13 cellular contexts compared by ENCODE assay signal in the genomic region with DNA sequence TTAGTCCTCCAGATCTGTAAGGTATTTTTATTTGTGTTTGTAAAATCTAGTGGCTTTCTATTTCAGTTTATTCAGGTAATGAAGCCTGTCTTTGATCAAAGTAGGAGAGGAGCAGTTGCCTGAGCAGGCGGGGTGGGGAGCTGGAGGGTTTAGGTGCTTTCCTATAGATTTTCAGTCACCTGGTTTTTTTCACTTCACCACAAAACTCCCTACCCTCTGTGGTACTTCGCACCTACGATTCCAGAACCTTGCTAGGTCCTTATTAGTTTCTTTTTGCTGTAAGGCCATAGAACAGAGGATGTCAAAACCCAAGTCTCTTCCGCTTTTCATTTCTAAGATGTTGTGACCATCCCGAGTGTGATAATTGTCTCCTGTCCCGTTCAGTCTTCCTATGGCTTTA. TPM values are rescaled to one million over a fixed set of nuclear protein-coding genes. Genes with fewer than 3 reads are reported as not detected.
DNase-seq lines count a peak whose midpoint lies in the region; ATAC-seq and TF ChIP-seq lines count a peak whose summit lies in the region.
"Had no signal": no experiment of that assay in that cellular context is flagged by ENCODE, and none has a peak within 500 bp of the region (broad histone marks: within the 10 kb centered on the region; RNA-seq: fewer than 3 reads in every experiment).

No MANE protein-coding gene starts in this region.

- H3K27me3 ChIP-seq in psoas muscle (ENCODE audit: insufficient read depth in 3 of 3, low read length in 2 of 3): no peaks in the 10 kb centered on the region
- H3K27me3 ChIP-seq: transverse colon had no signal

- no peaks in the 10 kb centered on the region for H3K27me3 Mint-ChIP-seq in activated CD8-positive, alpha-beta T cell treated with anti-CD3 and anti-CD28 coated beads for 36 hours
- no peaks in the 10 kb centered on the region for H3K27me3 Mint-ChIP-seq in activated CD8-positive, alpha-beta T cell treated with anti-CD3 and anti-CD28 coated beads, Interleukin-2, amount 10 ng/mL, durations not matched to agents 7 days and 5 days (ENCODE audit: low read depth)
- H3K27me3 Mint-ChIP-seq in effector memory CD8-positive, alpha-beta T cell: no peaks in the 10 kb centered on the region
- H3K27me3 Mint-ChIP-seq: activated naive CD4-positive, alpha-beta T cell treated with anti-CD3 and anti-CD28 coated beads, Interleukin-2, amount 50 U/mL, for 24 hours had no signal

- H3K36me3 ChIP-seq in psoas muscle (ENCODE audit: insufficient read depth in 1 of 2, low read depth in 1 of 2): peaks cover 0 to 19% of the 10 kb centered on the region in 2 donors
- H3K36me3 ChIP-seq: transverse colon had no signal

- no peak overlapping the region for H3K4me3 ChIP-seq in psoas muscle
- H3K4me3 ChIP-seq: lung, transverse colon had no signal

- no peaks in the 10 kb centered on the region for H3K9me3 Mint-ChIP-seq in activated CD8-positive, alpha-beta T cell treated with anti-CD3 and anti-CD28 coated beads for 36 hours
- peaks cover 7% of the 10 kb centered on the region for H3K9me3 Mint-ChIP-seq in activated CD8-positive, alpha-beta T cell treated with anti-CD3 and anti-CD28 coated beads, Interleukin-2, amount 10 ng/mL, durations not matched to agents 7 days and 5 days (ENCODE audit: insufficient read depth)
- H3K9me3 Mint-ChIP-seq in effector memory CD8-positive, alpha-beta T cell: no peaks in the 10 kb centered on the region
- H3K9me3 Mint-ChIP-seq: activated naive CD4-positive, alpha-beta T cell treated with anti-CD3 and anti-CD28 coated beads, Interleukin-2, amount 50 U/mL, for 24 hours had no signal

- ATAC-seq in activated CD8-positive, alpha-beta T cell treated with anti-CD3 and anti-CD28 coated beads for 36 hours: peak; percentile 64
- no peak for ATAC-seq in activated CD8-positive, alpha-beta T cell treated with anti-CD3 and anti-CD28 coated beads, Interleukin-2, amount 10 ng/mL, durations not matched to agents 7 days and 5 days
- ATAC-seq in GM19468 (IDR thresholded peaks at IDR 0.05; ENCODE audit: extremely low read depth, unreplicated experiment): peak; percentile 33
- ATAC-seq in HG03108 (IDR thresholded peaks at IDR 0.05; ENCODE audit: unreplicated experiment): peak; percentile 44
- peak; percentile 96 for ATAC-seq in effector memory CD8-positive, alpha-beta T cell (replicated peaks)
- no peak for ATAC-seq in psoas muscle

- no peak overlapping the region for H3K27ac ChIP-seq in psoas muscle
- H3K27ac ChIP-seq: transverse colon had no signal

- intact Hi-C loops in activated CD8-positive, alpha-beta T cell treated with anti-CD3 and anti-CD28 coated beads for 36 hours (cut with micrococcal nuclease): no loop called here
- intact Hi-C loops in psoas muscle (cut with DNase I): no loop called here

- H3K36me3 Mint-ChIP-seq in activated CD8-positive, alpha-beta T cell treated with anti-CD3 and anti-CD28 coated beads for 36 hours (ENCODE audit: low read depth): peaks cover 49% of the 10 kb centered on the region
- H3K36me3 Mint-ChIP-seq in activated CD8-positive, alpha-beta T cell treated with anti-CD3 and anti-CD28 coated beads, Interleukin-2, amount 10 ng/mL, durations not matched to agents 7 days and 5 days (ENCODE audit: low read depth): peaks cover 75% of the 10 kb centered on the region
- peaks cover 8% of the 10 kb centered on the region for H3K36me3 Mint-ChIP-seq in effector memory CD8-positive, alpha-beta T cell (ENCODE audit: insufficient read depth)

- TF ChIP-seq CTCF in activated CD8-positive, alpha-beta T cell treated with anti-CD3 and anti-CD28 coated beads for 36 hours (IDR thresholded peaks at IDR 0.05): no peak
- no peak for TF ChIP-seq CTCF in psoas muscle (IDR thresholded peaks at IDR 0.05)

- POLR2A ChIA-PET in activated CD8-positive, alpha-beta T cell treated with anti-CD3 and anti-CD28 coated beads for 36 hours (lab: Charles Lee): no interaction called here
- POLR2A ChIA-PET in activated CD8-positive, alpha-beta T cell treated with anti-CD3 and anti-CD28 coated beads, Interleukin-2, amount 10 ng/mL, durations not matched to agents 7 days and 5 days (lab: Charles Lee): no interaction called here

- 84 to 95% (median 94%) methylated on average over 6 of the region's 6 CpGs for WGBS in psoas muscle, 3 donors

- CTCF ChIA-PET in activated CD8-positive, alpha-beta T cell treated with anti-CD3 and anti-CD28 coated beads for 36 hours (lab: Charles Lee): no interaction called here
- CTCF ChIA-PET in activated CD8-positive, alpha-beta T cell treated with anti-CD3 and anti-CD28 coated beads, Interleukin-2, amount 10 ng/mL, durations not matched to agents 7 days and 5 days (lab: Charles Lee): no interaction called here

- no peaks in the 10 kb centered on the region for H3K9me3 ChIP-seq in psoas muscle
- H3K9me3 ChIP-seq: transverse colon had no signal

- no peak overlapping the region for H3K4me3 Mint-ChIP-seq in activated CD8-positive, alpha-beta T cell treated with anti-CD3 and anti-CD28 coated beads for 36 hours
- H3K4me3 Mint-ChIP-seq in activated CD8-positive, alpha-beta T cell treated with anti-CD3 and anti-CD28 coated beads, Interleukin-2, amount 10 ng/mL, durations not matched to agents 7 days and 5 days: no peak overlapping the region
- peak overlapping the region in 1 of 2 donors; percentile 4 for H3K4me3 Mint-ChIP-seq in effector memory CD8-positive, alpha-beta T cell
- H3K4me3 Mint-ChIP-seq: activated naive CD4-positive, alpha-beta T cell treated with anti-CD3 and anti-CD28 coated beads, Interleukin-2, amount 50 U/mL, for 24 hours had no signal

- H3K4me1 ChIP-seq in psoas muscle: peaks cover 8% of the 10 kb centered on the region
- H3K4me1 ChIP-seq: transverse colon had no signal

- peak; percentile 10 for DNase-seq in activated CD8-positive, alpha-beta T cell treated with anti-CD3 and anti-CD28 coated beads for 36 hours
- no peak for DNase-seq in activated CD8-positive, alpha-beta T cell treated with anti-CD3 and anti-CD28 coated beads, Interleukin-2, amount 10 ng/mL, durations not matched to agents 7 days and 5 days
- peak in 2 of 3 experiments; percentile 11 to 14 for DNase-seq in effector memory CD8-positive, alpha-beta T cell
- DNase-seq in HPDE6-E6E7 (ENCODE audit: extremely low spot score): no peak
- no peak for DNase-seq in HCEC 1CT
- no peak for DNase-seq in psoas muscle
- DNase-seq: activated CD4-positive, alpha-beta T cell treated with anti-CD3 and anti-CD28 coated beads for 1 hour; small intestine; transverse colon had no signal

- H3K27ac Mint-ChIP-seq in activated CD8-positive, alpha-beta T cell treated with anti-CD3 and anti-CD28 coated beads for 36 hours: peak overlapping the region; percentile 17
- no peak overlapping the region for H3K27ac Mint-ChIP-seq in activated CD8-positive, alpha-beta T cell treated with anti-CD3 and anti-CD28 coated beads, Interleukin-2, amount 10 ng/mL, durations not matched to agents 7 days and 5 days
- peak overlapping the region; percentile 63 to 73 for H3K27ac Mint-ChIP-seq in effector memory CD8-positive, alpha-beta T cell
- H3K27ac Mint-ChIP-seq: activated naive CD4-positive, alpha-beta T cell treated with anti-CD3 and anti-CD28 coated beads, Interleukin-2, amount 50 U/mL, for 24 hours had no signal

- H3K4me1 Mint-ChIP-seq in activated CD8-positive, alpha-beta T cell treated with anti-CD3 and anti-CD28 coated beads for 36 hours (ENCODE audit: low read depth): peaks cover 39% of the 10 kb centered on the region
- peaks cover 44% of the 10 kb centered on the region for H3K4me1 Mint-ChIP-seq in activated CD8-positive, alpha-beta T cell treated with anti-CD3 and anti-CD28 coated beads, Interleukin-2, amount 10 ng/mL, durations not matched to agents 7 days and 5 days (ENCODE audit: low read depth)
- peaks cover 16 to 35% of the 10 kb centered on the region in 2 donors for H3K4me1 Mint-ChIP-seq in effector memory CD8-positive, alpha-beta T cell (ENCODE audit: low read depth in 2 of 2)

RNA-seq across cellular contexts. Expression of a gene that starts 26.6 kb away (rescaled TPM):
- total RNA-seq in activated CD8-positive, alpha-beta T cell treated with anti-CD3 and anti-CD28 coated beads for 36 hours: 10 to 100 TPM; 26.5 to 32.0 TPM
- 10 to 100 TPM; 27.0 to 29.5 TPM for total RNA-seq in activated CD8-positive, alpha-beta T cell treated with anti-CD3 and anti-CD28 coated beads, Interleukin-2, amount 10 ng/mL, durations not matched to agents 7 days and 5 days
- 1 to 10 TPM; 3.1 to 6.6 (median 4.2) TPM for total RNA-seq in psoas muscle
- 1 to 10 TPM in 2 of 3 donors, under 1 TPM in 1; 0.69 to 2.9 (median 2.3) TPM for polyA plus RNA-seq in psoas muscle

Comparison
In these comparisons a context has a peak if more than half of its experiments do, and no peak if none do; other contexts are left out.
1. ATAC-seq: peak in activated CD8-positive, alpha-beta T cell treated with anti-CD3 and anti-CD28 coated beads for 36 hours (single experiment), GM19468 (single experiment), HG03108 (single experiment) and effector memory CD8-positive, alpha-beta T cell (single experiment); none in activated CD8-positive, alpha-beta T cell treated with anti-CD3 and anti-CD28 coated beads, Interleukin-2, amount 10 ng/mL, durations not matched to agents 7 days and 5 days (single experiment) and psoas muscle (0 of 4).
2. DNase-seq: peak in activated CD8-positive, alpha-beta T cell treated with anti-CD3 and anti-CD28 coated beads for 36 hours (single experiment) and effector memory CD8-positive, alpha-beta T cell (2 of 3); none in activated CD8-positive, alpha-beta T cell treated with anti-CD3 and anti-CD28 coated beads, Interleukin-2, amount 10 ng/mL, durations not matched to agents 7 days and 5 days (single experiment), HPDE6-E6E7 (single experiment), HCEC 1CT (single experiment) and psoas muscle (0 of 2).